In the genomic region with DNA sequence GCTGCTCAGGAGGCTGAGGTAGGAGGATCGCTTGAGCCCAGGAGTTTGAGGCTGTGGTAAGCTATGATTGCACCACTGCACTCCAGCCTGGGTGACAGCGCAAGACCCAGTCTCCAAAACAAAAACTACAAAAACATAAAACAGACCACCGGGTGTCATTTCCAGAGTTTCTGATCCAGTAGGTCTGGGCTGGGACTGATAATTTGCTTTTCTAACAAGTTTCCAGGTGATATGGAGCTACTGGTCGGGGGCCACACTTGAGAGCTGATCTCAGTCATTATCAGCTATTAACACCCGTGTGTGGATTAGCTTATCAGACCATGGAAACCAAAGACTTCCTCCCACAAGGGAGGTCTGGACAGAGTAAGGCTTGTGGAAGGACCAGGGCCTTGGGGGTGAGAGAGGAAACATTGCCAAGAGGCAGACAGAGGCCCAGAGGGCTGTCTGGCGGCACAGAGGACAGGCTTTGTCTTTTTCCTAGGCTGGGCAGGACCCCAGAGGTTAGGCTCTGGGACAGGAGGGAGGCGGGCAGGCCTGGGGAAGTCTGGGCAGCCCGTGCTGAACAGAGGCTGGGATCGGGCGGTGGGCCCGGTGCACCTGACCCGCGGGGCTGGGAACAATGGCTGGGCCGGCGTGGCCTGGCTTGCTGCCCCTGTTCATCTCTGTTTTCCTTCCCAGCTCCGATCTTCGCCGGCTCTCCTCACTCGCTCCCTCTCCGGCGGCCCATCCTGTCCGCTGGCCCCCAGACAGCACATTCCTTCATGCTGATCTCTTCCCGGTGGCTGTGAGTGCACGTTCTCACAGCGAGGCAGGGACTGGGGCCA, we compare ENCODE assay signal across 2 cellular contexts.
TF ChIP-seq lines count a peak whose summit lies in the region.

No MANE protein-coding gene starts in this region.

TF ChIP-seq in IMR-90, 13 proteins besides CTCF, POLR2A, EP300 and RAD21:
- no peak for TF ChIP-seq USF2 (IDR thresholded peaks at IDR 0.05; ENCODE audit: low read depth, low read length)
- no peak for TF ChIP-seq SMC3 (IDR thresholded peaks at IDR 0.05; ENCODE audit: low read depth, low read length)
- no peak for TF ChIP-seq NFE2L2 (IDR thresholded peaks at IDR 0.05; ENCODE audit: low read depth, low read length)
- peak; percentile 86; the same call in 1 of the 2 replicates for TF ChIP-seq MAZ (IDR thresholded peaks at IDR 0.05; ENCODE audit: borderline replicate concordance, low read depth, low read length)
- TF ChIP-seq CEBPB (IDR thresholded peaks at IDR 0.05; ENCODE audit: low read depth, low read length) = no peak
- no peak for TF ChIP-seq FOS (IDR thresholded peaks at IDR 0.05; ENCODE audit: low read depth, low read length)
- TF ChIP-seq BHLHE40 (IDR thresholded peaks at IDR 0.05; ENCODE audit: low read depth, low read length) = peak; percentile 61; the same call in 1 of the 2 replicates
- TF ChIP-seq, protein P1, sequence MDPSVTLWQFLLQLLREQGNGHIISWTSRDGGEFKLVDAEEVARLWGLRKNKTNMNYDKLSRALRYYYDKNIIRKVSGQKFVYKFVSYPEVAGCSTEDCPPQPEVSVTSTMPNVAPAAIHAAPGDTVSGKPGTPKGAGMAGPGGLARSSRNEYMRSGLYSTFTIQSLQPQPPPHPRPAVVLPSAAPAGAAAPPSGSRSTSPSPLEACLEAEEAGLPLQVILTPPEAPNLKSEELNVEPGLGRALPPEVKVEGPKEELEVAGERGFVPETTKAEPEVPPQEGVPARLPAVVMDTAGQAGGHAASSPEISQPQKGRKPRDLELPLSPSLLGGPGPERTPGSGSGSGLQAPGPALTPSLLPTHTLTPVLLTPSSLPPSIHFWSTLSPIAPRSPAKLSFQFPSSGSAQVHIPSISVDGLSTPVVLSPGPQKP (IDR thresholded peaks at IDR 0.05; ENCODE audit: borderline replicate concordance, low read depth, low read length) = no peak
- TF ChIP-seq RFX5 (IDR thresholded peaks at IDR 0.05; ENCODE audit: low read depth, low read length) = no peak
- no peak for TF ChIP-seq MXI1 (IDR thresholded peaks at IDR 0.05; ENCODE audit: borderline replicate concordance, low read depth, low read length)

TF ChIP-seq in H1, 55 proteins besides CTCF, POLR2A, EP300 and RAD21:
- TF ChIP-seq POU5F1 (IDR thresholded peaks at IDR 0.05; ENCODE audit: low read depth, low read length) (no peak), TAF1 (IDR thresholded peaks at IDR 0.05; ENCODE audit: low read depth, low read length) (no peak), ATF2 (IDR thresholded peaks at IDR 0.05; ENCODE audit: low read length) (no peak), CTBP2 (IDR thresholded peaks at IDR 0.05; ENCODE audit: borderline replicate concordance, insufficient read depth, insufficient read length, low read length) (no peak), MAFK (IDR thresholded peaks at IDR 0.05; ENCODE audit: low read depth, low read length) (no peak), PHF8 (conservative IDR thresholded peaks at IDR 0.05; ENCODE audit: low read depth, low read length) (no peak), EGR1 (IDR thresholded peaks at IDR 0.05; ENCODE audit: borderline replicate concordance, low read depth, low read length) (no peak), SAP30 (IDR thresholded peaks at IDR 0.05; ENCODE audit: insufficient read depth, insufficient replicate concordance, low read length) (no peak), SIX5 (IDR thresholded peaks at IDR 0.05; ENCODE audit: low read depth, low read length) (no peak), YY1 (IDR thresholded peaks at IDR 0.05; ENCODE audit: low read depth, low read length) (no peak), HDAC2 (IDR thresholded peaks at IDR 0.05; ENCODE audit: borderline replicate concordance in 1 of 2, low read depth in 2 of 2, low read length in 2 of 2) (no peak), CHD2 (IDR thresholded peaks at IDR 0.05; ENCODE audit: low read length) (no peak), KDM1A (IDR thresholded peaks at IDR 0.05; ENCODE audit: borderline replicate concordance, low read length) (no peak)
